Comparison of ENCODE assay signal across 1 cellular context in the genomic region with DNA sequence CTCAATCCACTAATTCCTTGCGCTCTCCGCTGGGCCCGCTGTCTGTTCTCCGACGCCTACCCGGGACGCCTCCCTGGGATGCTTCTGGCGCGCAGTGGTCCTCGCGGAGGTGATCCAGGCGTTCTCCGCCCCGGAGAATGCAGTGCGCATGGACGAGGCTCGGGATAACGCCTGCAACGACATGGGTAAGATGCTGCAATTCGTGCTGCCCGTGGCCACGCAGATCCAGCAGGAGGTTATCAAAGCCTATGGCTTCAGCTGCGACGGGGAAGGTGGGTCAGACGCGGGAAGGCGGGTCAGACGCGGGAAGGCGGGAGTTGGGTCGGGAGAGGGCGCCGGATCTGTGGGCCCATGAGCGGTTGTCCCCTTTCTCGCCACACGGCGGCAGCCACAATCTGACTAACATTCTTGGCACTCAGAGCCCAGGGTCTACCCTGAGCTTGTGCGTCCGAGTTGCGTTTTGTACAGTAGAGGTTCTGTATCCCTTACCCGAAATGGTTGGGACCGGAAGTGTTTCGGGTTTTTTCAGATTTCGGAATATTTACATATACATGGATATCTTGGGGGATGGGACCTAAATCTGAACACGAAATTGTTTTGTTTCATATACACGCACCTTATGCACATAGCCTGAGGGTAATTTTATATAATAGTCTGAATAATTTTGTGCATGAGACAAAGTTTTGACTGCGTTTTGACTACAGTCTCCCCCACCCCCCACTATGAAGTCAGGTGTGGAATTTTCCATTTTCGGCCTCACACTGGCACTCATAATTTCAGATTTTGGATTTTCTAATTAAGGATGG.
A peak's percentile ranks its signal among the peaks of the same experiment; 100 is the strongest.
TF ChIP-seq lines count a peak whose summit lies in the region.

No MANE protein-coding gene starts in this region.

TF ChIP-seq in HepG2, 621 proteins besides CTCF, POLR2A, EP300 and RAD21 (continued from another document and continues in another):
- TF ChIP-seq, protein P1, sequence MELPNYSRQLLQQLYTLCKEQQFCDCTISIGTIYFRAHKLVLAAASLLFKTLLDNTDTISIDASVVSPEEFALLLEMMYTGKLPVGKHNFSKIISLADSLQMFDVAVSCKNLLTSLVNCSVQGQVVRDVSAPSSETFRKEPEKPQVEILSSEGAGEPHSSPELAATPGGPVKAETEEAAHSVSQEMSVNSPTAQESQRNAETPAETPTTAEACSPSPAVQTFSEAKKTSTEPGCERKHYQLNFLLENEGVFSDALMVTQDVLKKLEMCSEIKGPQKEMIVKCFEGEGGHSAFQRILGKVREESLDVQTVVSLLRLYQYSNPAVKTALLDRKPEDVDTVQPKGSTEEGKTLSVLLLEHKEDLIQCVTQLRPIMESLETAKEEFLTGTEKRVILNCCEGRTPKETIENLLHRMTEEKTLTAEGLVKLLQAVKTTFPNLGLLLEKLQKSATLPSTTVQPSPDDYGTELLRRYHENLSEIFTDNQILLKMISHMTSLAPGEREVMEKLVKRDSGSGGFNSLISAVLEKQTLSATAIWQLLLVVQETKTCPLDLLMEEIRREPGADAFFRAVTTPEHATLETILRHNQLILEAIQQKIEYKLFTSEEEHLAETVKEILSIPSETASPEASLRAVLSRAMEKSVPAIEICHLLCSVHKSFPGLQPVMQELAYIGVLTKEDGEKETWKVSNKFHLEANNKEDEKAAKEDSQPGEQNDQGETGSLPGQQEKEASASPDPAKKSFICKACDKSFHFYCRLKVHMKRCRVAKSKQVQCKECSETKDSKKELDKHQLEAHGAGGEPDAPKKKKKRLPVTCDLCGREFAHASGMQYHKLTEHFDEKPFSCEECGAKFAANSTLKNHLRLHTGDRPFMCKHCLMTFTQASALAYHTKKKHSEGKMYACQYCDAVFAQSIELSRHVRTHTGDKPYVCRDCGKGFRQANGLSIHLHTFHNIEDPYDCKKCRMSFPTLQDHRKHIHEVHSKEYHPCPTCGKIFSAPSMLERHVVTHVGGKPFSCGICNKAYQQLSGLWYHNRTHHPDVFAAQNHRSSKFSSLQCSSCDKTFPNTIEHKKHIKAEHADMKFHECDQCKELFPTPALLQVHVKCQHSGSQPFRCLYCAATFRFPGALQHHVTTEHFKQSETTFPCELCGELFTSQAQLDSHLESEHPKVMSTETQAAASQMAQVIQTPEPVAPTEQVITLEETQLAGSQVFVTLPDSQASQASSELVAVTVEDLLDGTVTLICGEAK (IDR thresholded peaks at IDR 0.05) = no peak
- TF ChIP-seq, protein P1 (CRISPR knock-in tag; IDR thresholded peaks at IDR 0.05) = no peak
- 0 out of 2 replicates have a peak, but pooled peaks have one; percentile 51 for TF ChIP-seq ZNF670 (CRISPR knock-in tag; IDR thresholded peaks at IDR 0.05; ENCODE audit: borderline replicate concordance)
- peak; percentile 72 for TF ChIP-seq BRD4 (CRISPR knock-in tag; IDR thresholded peaks at IDR 0.05)
- no peak for TF ChIP-seq KMT2A (CRISPR knock-in tag; IDR thresholded peaks at IDR 0.05)
- TF ChIP-seq RFXAP (CRISPR knock-in tag; IDR thresholded peaks at IDR 0.05; ENCODE audit: borderline replicate concordance) = 0 out of 2 replicates have a peak, but pooled peaks have one; percentile 74
- TF ChIP-seq, protein P2, sequence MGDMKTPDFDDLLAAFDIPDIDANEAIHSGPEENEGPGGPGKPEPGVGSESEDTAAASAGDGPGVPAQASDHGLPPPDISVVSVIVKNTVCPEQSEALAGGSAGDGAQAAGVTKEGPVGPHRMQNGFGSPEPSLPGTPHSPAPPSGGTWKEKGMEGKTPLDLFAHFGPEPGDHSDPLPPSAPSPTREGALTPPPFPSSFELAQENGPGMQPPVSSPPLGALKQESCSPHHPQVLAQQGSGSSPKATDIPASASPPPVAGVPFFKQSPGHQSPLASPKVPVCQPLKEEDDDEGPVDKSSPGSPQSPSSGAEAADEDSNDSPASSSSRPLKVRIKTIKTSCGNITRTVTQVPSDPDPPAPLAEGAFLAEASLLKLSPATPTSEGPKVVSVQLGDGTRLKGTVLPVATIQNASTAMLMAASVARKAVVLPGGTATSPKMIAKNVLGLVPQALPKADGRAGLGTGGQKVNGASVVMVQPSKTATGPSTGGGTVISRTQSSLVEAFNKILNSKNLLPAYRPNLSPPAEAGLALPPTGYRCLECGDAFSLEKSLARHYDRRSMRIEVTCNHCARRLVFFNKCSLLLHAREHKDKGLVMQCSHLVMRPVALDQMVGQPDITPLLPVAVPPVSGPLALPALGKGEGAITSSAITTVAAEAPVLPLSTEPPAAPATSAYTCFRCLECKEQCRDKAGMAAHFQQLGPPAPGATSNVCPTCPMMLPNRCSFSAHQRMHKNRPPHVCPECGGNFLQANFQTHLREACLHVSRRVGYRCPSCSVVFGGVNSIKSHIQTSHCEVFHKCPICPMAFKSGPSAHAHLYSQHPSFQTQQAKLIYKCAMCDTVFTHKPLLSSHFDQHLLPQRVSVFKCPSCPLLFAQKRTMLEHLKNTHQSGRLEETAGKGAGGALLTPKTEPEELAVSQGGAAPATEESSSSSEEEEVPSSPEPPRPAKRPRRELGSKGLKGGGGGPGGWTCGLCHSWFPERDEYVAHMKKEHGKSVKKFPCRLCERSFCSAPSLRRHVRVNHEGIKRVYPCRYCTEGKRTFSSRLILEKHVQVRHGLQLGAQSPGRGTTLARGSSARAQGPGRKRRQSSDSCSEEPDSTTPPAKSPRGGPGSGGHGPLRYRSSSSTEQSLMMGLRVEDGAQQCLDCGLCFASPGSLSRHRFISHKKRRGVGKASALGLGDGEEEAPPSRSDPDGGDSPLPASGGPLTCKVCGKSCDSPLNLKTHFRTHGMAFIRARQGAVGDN (CRISPR knock-in tag; IDR thresholded peaks at IDR 0.05) = peak; percentile 95
- no peak for TF ChIP-seq SMARCE1 (IDR thresholded peaks at IDR 0.05; ENCODE audit: borderline replicate concordance)
- no peak for TF ChIP-seq NCOA1 (CRISPR knock-in tag; IDR thresholded peaks at IDR 0.05)
- no peak for TF ChIP-seq ZNF737 (CRISPR knock-in tag; IDR thresholded peaks at IDR 0.05; ENCODE audit: borderline replicate concordance)
- TF ChIP-seq ZNF546 (CRISPR knock-in tag; conservative IDR thresholded peaks at IDR 0.05) = 0 out of 2 replicates have a peak, but pooled peaks have one; percentile 63
- TF ChIP-seq NR2F2 (IDR thresholded peaks at IDR 0.05; ENCODE audit: borderline replicate concordance, low read depth) = peak; percentile 10; the same call in 1 of the 2 replicates
- TF ChIP-seq PHF5A (CRISPR knock-in tag; IDR thresholded peaks at IDR 0.05; ENCODE audit: low read depth, unreplicated experiment) = peak; percentile 67
- TF ChIP-seq ZNF879 (CRISPR knock-in tag; IDR thresholded peaks at IDR 0.05) = no peak
- TF ChIP-seq, protein P3, sequence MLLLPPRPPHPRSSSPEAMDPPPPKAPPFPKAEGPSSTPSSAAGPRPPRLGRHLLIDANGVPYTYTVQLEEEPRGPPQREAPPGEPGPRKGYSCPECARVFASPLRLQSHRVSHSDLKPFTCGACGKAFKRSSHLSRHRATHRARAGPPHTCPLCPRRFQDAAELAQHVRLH (CRISPR knock-in tag; IDR thresholded peaks at IDR 0.05; ENCODE audit: borderline replicate concordance, low read depth) = 0 out of 2 replicates have a peak, but pooled peaks have one; percentile 4
- TF ChIP-seq CCAR2 (optimal IDR thresholded peaks at IDR 0.05; ENCODE audit: low read depth, low read length) = no peak
- TF ChIP-seq ZNF230 (CRISPR knock-in tag; IDR thresholded peaks at IDR 0.05) = peak; percentile 6; the same call in 1 of the 2 replicates
- peak; percentile 72; the same call in 1 of the 2 replicates for TF ChIP-seq ZNF180 (CRISPR knock-in tag; IDR thresholded peaks at IDR 0.05; ENCODE audit: borderline replicate concordance, low read depth)
- peak; percentile 55; the same call in 1 of the 2 replicates for TF ChIP-seq TBX2 (CRISPR knock-in tag; IDR thresholded peaks at IDR 0.05; ENCODE audit: borderline replicate concordance)
- no peak for TF ChIP-seq CENPT (CRISPR knock-in tag; IDR thresholded peaks at IDR 0.05; ENCODE audit: low read depth)
- no peak for TF ChIP-seq ZFP41 (CRISPR knock-in tag; IDR thresholded peaks at IDR 0.05; ENCODE audit: borderline replicate concordance)
- peak; percentile 69; the same call in 1 of the 2 replicates for TF ChIP-seq ZNF350 (CRISPR knock-in tag; IDR thresholded peaks at IDR 0.05; ENCODE audit: borderline replicate concordance, low read depth)
- TF ChIP-seq, protein P4, sequence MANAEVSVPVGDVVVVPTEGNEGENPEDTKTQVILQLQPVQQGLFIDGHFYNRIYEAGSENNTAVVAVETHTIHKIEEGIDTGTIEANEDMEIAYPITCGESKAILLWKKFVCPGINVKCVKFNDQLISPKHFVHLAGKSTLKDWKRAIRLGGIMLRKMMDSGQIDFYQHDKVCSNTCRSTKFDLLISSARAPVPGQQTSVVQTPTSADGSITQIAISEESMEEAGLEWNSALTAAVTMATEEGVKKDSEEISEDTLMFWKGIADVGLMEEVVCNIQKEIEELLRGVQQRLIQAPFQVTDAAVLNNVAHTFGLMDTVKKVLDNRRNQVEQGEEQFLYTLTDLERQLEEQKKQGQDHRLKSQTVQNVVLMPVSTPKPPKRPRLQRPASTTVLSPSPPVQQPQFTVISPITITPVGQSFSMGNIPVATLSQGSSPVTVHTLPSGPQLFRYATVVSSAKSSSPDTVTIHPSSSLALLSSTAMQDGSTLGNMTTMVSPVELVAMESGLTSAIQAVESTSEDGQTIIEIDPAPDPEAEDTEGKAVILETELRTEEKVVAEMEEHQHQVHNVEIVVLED (CRISPR knock-in tag; IDR thresholded peaks at IDR 0.05; ENCODE audit: borderline replicate concordance) = no peak; the same call in 1 of the 2 replicates
- TF ChIP-seq, protein P5, sequence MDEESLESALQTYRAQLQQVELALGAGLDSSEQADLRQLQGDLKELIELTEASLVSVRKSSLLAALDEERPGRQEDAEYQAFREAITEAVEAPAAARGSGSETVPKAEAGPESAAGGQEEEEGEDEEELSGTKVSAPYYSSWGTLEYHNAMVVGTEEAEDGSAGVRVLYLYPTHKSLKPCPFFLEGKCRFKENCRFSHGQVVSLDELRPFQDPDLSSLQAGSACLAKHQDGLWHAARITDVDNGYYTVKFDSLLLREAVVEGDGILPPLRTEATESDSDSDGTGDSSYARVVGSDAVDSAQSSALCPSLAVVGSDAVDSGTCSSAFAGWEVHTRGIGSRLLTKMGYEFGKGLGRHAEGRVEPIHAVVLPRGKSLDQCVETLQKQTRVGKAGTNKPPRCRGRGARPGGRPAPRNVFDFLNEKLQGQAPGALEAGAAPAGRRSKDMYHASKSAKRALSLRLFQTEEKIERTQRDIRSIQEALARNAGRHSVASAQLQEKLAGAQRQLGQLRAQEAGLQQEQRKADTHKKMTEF (CRISPR knock-in tag; IDR thresholded peaks at IDR 0.05) = peak; percentile 25; the same call in 1 of the 2 replicates
- no peak for TF ChIP-seq ZNF615 (CRISPR knock-in tag; IDR thresholded peaks at IDR 0.05; ENCODE audit: borderline replicate concordance)
- TF ChIP-seq RARA (CRISPR knock-in tag; IDR thresholded peaks at IDR 0.05) = 0 out of 2 replicates have a peak, but pooled peaks have one; percentile 44
- TF ChIP-seq THYN1 (CRISPR knock-in tag; IDR thresholded peaks at IDR 0.05; ENCODE audit: borderline replicate concordance, low read depth) = no peak
- peak; percentile 44; the same call in 1 of the 2 replicates for TF ChIP-seq ELF3 (CRISPR knock-in tag; IDR thresholded peaks at IDR 0.05)
- TF ChIP-seq, protein P6, sequence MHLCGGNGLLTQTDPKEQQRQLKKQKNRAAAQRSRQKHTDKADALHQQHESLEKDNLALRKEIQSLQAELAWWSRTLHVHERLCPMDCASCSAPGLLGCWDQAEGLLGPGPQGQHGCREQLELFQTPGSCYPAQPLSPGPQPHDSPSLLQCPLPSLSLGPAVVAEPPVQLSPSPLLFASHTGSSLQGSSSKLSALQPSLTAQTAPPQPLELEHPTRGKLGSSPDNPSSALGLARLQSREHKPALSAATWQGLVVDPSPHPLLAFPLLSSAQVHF (CRISPR knock-in tag; IDR thresholded peaks at IDR 0.05) = 0 out of 2 replicates have a peak, but pooled peaks have one; percentile 46
- no peak for TF ChIP-seq ZNF468 (CRISPR knock-in tag; IDR thresholded peaks at IDR 0.05)
- TF ChIP-seq, protein P7, sequence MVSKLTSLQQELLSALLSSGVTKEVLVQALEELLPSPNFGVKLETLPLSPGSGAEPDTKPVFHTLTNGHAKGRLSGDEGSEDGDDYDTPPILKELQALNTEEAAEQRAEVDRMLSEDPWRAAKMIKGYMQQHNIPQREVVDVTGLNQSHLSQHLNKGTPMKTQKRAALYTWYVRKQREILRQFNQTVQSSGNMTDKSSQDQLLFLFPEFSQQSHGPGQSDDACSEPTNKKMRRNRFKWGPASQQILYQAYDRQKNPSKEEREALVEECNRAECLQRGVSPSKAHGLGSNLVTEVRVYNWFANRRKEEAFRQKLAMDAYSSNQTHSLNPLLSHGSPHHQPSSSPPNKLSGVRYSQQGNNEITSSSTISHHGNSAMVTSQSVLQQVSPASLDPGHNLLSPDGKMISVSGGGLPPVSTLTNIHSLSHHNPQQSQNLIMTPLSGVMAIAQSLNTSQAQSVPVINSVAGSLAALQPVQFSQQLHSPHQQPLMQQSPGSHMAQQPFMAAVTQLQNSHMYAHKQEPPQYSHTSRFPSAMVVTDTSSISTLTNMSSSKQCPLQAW (CRISPR knock-in tag; IDR thresholded peaks at IDR 0.05) = peak; percentile 82; the same call in 1 of the 2 replicates
- TF ChIP-seq HOXD1 (CRISPR knock-in tag; IDR thresholded peaks at IDR 0.05) = peak; percentile 76; the same call in 1 of the 2 replicates
- TF ChIP-seq POGZ (CRISPR knock-in tag; IDR thresholded peaks at IDR 0.05) = no peak
- TF ChIP-seq SKI (IDR thresholded peaks at IDR 0.05; ENCODE audit: partially characterized antibody) = peak; percentile 25
- peak; percentile 50; the same call in 1 of the 2 replicates for TF ChIP-seq FOXC1 (CRISPR knock-in tag; IDR thresholded peaks at IDR 0.05; ENCODE audit: borderline replicate concordance)
- TF ChIP-seq SYNCRIP (IDR thresholded peaks at IDR 0.05; ENCODE audit: insufficient read depth, low read depth, low read length) = no peak
- peak; percentile 90 for TF ChIP-seq HOXA5 (CRISPR knock-in tag; IDR thresholded peaks at IDR 0.05)
- no peak; the same call in 1 of the 2 replicates for TF ChIP-seq ZNF343 (CRISPR knock-in tag; IDR thresholded peaks at IDR 0.05)
